ENCODE assay signal across 1 cellular context in genomic region chr10:49243610-49244283, GRCh38.
TF ChIP-seq lines count a peak whose summit lies in the region.

No MANE protein-coding gene starts in this region.

TF ChIP-seq in GM23338, 12 proteins besides CTCF, POLR2A, EP300 and RAD21 (continued from another document):
- TF ChIP-seq ZNF462 (CRISPR knock-in tag; IDR thresholded peaks at IDR 0.05) (no peak), EZH2phosphoT487 (IDR thresholded peaks at IDR 0.05; ENCODE audit: unreplicated experiment) (no peak), ZNF114 (CRISPR knock-in tag; IDR thresholded peaks at IDR 0.05) (no peak), JUNB (IDR thresholded peaks at IDR 0.05; ENCODE audit: unreplicated experiment) (no peak), STAT1 (IDR thresholded peaks at IDR 0.05; ENCODE audit: unreplicated experiment) (no peak), POLR2AphosphoS5 (IDR thresholded peaks at IDR 0.05; ENCODE audit: low read depth) (no peak), EZH2 (IDR thresholded peaks at IDR 0.05; ENCODE audit: low read depth, unreplicated experiment) (no peak), ZNF331 (CRISPR knock-in tag; IDR thresholded peaks at IDR 0.05; ENCODE audit: low read depth) (no peak)
- TF ChIP-seq, protein P1, sequence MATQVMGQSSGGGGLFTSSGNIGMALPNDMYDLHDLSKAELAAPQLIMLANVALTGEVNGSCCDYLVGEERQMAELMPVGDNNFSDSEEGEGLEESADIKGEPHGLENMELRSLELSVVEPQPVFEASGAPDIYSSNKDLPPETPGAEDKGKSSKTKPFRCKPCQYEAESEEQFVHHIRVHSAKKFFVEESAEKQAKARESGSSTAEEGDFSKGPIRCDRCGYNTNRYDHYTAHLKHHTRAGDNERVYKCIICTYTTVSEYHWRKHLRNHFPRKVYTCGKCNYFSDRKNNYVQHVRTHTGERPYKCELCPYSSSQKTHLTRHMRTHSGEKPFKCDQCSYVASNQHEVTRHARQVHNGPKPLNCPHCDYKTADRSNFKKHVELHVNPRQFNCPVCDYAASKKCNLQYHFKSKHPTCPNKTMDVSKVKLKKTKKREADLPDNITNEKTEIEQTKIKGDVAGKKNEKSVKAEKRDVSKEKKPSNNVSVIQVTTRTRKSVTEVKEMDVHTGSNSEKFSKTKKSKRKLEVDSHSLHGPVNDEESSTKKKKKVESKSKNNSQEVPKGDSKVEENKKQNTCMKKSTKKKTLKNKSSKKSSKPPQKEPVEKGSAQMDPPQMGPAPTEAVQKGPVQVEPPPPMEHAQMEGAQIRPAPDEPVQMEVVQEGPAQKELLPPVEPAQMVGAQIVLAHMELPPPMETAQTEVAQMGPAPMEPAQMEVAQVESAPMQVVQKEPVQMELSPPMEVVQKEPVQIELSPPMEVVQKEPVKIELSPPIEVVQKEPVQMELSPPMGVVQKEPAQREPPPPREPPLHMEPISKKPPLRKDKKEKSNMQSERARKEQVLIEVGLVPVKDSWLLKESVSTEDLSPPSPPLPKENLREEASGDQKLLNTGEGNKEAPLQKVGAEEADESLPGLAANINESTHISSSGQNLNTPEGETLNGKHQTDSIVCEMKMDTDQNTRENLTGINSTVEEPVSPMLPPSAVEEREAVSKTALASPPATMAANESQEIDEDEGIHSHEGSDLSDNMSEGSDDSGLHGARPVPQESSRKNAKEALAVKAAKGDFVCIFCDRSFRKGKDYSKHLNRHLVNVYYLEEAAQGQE (IDR thresholded peaks at IDR 0.05; ENCODE audit: unreplicated experiment): no peak
